8 cellular contexts compared by ENCODE assay signal in genomic region chr22:20979243-20979809, GRCh38. TPM values are rescaled to one million over a fixed set of nuclear protein-coding genes. Genes with fewer than 3 reads are reported as not detected.
DNase-seq lines count a peak whose midpoint lies in the region; ATAC-seq and TF ChIP-seq lines count a peak whose summit lies in the region.

No MANE protein-coding gene starts in this region.

- H3K23me2 ChIP-seq in H9 (ENCODE audit: insufficient read length, low read depth, low read length, poor library complexity, severe bottlenecking) = peaks cover 14% of the 10 kb centered on the region

- H3K18ac ChIP-seq in H9 (ENCODE audit: insufficient read length, low read depth, low read length) = peak overlapping the region; percentile 93

- H3K23ac ChIP-seq in H9 (ENCODE audit: insufficient read length, low read depth, low read length) = no peak overlapping the region

- no peak overlapping the region for H2AK5ac ChIP-seq in H9 (ENCODE audit: insufficient read length, low read length)

- H2BK5ac ChIP-seq in H9 (ENCODE audit: insufficient read length, low read length) = no peak overlapping the region

- no peaks in the 10 kb centered on the region for H3K9me3 ChIP-seq in H9 (ENCODE audit: control insufficient read depth, low read depth, low read length)
- no peaks in the 10 kb centered on the region for H3K9me3 ChIP-seq in esophagus (ENCODE audit: control insufficient read depth in 2 of 2, insufficient read depth in 1 of 2, low read depth in 1 of 2, low read length in 1 of 2)

- no peaks in the 10 kb centered on the region for H3K79me2 ChIP-seq in H9 (ENCODE audit: insufficient read depth, low read length)

- H3K56ac ChIP-seq in H9 (ENCODE audit: insufficient read length, low read depth, low read length) = no peak overlapping the region

- no peak overlapping the region for H3K27ac ChIP-seq in H9 (ENCODE audit: insufficient read length, low read depth, low read length)
- H3K27ac ChIP-seq in esophagus (ENCODE audit: low read depth in 2 of 2, low read length in 1 of 2) = peak overlapping the region in 1 of 2 donors; percentile 26

- POLR2A ChIA-PET in naive thymus-derived CD8-positive, alpha-beta T cell (lab: Charles Lee) = interaction anchor here (4.3 kb wide), 1 partner anchor 23 kb away, joined by 78 read pairs; the partner anchor contains the start of gene THAP7

- peaks cover 0 to 4% of the 10 kb centered on the region in 2 donors for H3K36me3 ChIP-seq in esophagus (ENCODE audit: control insufficient read depth in 2 of 2, insufficient read depth in 2 of 2, low read length in 1 of 2)

- H2AFZ ChIP-seq in H9 (ENCODE audit: low read length) = peak overlapping the region; percentile 34

- no peaks in the 10 kb centered on the region for H4K20me1 ChIP-seq in H9 (ENCODE audit: control insufficient read depth, insufficient read depth, insufficient read length)

- no peak overlapping the region for H2BK120ac ChIP-seq in H9 (ENCODE audit: low read depth, low read length, poor library complexity, severe bottlenecking)

- no peak overlapping the region for H2BK20ac ChIP-seq in H9 (ENCODE audit: low read depth, low read length, poor library complexity, severe bottlenecking)

- H3K4me1 ChIP-seq in H9 (ENCODE audit: insufficient read depth, low read length) = 0 out of 2 replicates have a peak, but pooled peaks cover 2% of the 10 kb centered on the region
- peaks cover 10 to 25% of the 10 kb centered on the region in 2 donors for H3K4me1 ChIP-seq in esophagus (ENCODE audit: control insufficient read depth in 2 of 2, insufficient read depth in 2 of 2, low read length in 1 of 2)

- H3K27me3 ChIP-seq in H9 (ENCODE audit: insufficient read depth, low read length) = no peaks in the 10 kb centered on the region; the same call in 1 of the 2 replicates
- H3K27me3 ChIP-seq in esophagus (ENCODE audit: control insufficient read depth in 1 of 2, insufficient read depth in 2 of 2, low read length in 2 of 2) = no peaks in the 10 kb centered on the region

- no peak for TF ChIP-seq CTCF in H9 (conservative IDR thresholded peaks at IDR 0.05)

- no CpG with 5 or more reads among the region's 39 CpGs for WGBS in H9 (ENCODE audit: extremely low coverage, insufficient read length, low lambda C conversion rate)
- WGBS in esophagus, 2 donors = 13 to 15% methylated on average over 36 to 39 of the region's 39 CpGs

- no peaks in the 10 kb centered on the region for H3K79me1 ChIP-seq in H9 (ENCODE audit: insufficient read depth, low read depth, low read length, poor library complexity, severe bottlenecking)

- peaks cover 57% of the 10 kb centered on the region for H3K27me3 Mint-ChIP-seq in H9 (ENCODE audit: low read depth)
- H3K27me3 Mint-ChIP-seq in naive thymus-derived CD8-positive, alpha-beta T cell = peaks cover 0 to 4% (median 0%) of the 10 kb centered on the region in 5 donors
- peaks cover 4% of the 10 kb centered on the region for H3K27me3 Mint-ChIP-seq in stimulated activated naive CD8-positive, alpha-beta T cell treated with anti-CD3 and anti-CD28 coated beads, Interleukin-15, Interleukin-2, amounts not matched to agents 100 ng/mL and 50 ng/mL, for 24 hours

- peak; percentile 64 to 79 for ATAC-seq in naive thymus-derived CD8-positive, alpha-beta T cell
- no peak for ATAC-seq in GM21717 (IDR thresholded peaks at IDR 0.05; ENCODE audit: unreplicated experiment)
- no peak for ATAC-seq in HG02970 (IDR thresholded peaks at IDR 0.05; ENCODE audit: low FRiP score, unreplicated experiment)

- H4K5ac ChIP-seq in H9 (ENCODE audit: insufficient read length, low read depth, low read length) = peak overlapping the region; percentile 84

- H3K4ac ChIP-seq in H9 (ENCODE audit: low read depth, low read length) = no peak overlapping the region

- no peak overlapping the region for H3T11ph ChIP-seq in H9 (ENCODE audit: low read length)

- H3K4me2 ChIP-seq in H9 (ENCODE audit: insufficient read depth, insufficient read length, low read length) = peak overlapping the region; percentile 42

- peaks cover 4 to 15% (median 7%) of the 10 kb centered on the region in 3 experiments; a peak in 5 of 7 replicates for H3K36me3 Mint-ChIP-seq in H9 (ENCODE audit: insufficient read depth in 1 of 3, low read depth in 3 of 3)
- no peaks in the 10 kb centered on the region for H3K36me3 Mint-ChIP-seq in naive thymus-derived CD8-positive, alpha-beta T cell
- peaks cover 6% of the 10 kb centered on the region for H3K36me3 Mint-ChIP-seq in stimulated activated naive CD8-positive, alpha-beta T cell treated with anti-CD3 and anti-CD28 coated beads, Interleukin-15, Interleukin-2, amounts not matched to agents 100 ng/mL and 50 ng/mL, for 24 hours (ENCODE audit: low read depth)

- no peak overlapping the region for H2BK15ac ChIP-seq in H9 (ENCODE audit: low read depth, low read length)

- no peak overlapping the region for H4K91ac ChIP-seq in H9 (ENCODE audit: insufficient read length, low read depth, low read length)

- peaks cover 28 to 30% of the 10 kb centered on the region in 2 experiments for H3K4me1 Mint-ChIP-seq in H9
- H3K4me1 Mint-ChIP-seq in naive thymus-derived CD8-positive, alpha-beta T cell = peaks cover 28 to 50% (median 49%) of the 10 kb centered on the region in 4 donors
- H3K4me1 Mint-ChIP-seq in stimulated activated naive CD8-positive, alpha-beta T cell treated with anti-CD3 and anti-CD28 coated beads, Interleukin-15, Interleukin-2, amounts not matched to agents 100 ng/mL and 50 ng/mL, for 24 hours (ENCODE audit: low read depth) = peaks cover 46% of the 10 kb centered on the region

- no peak overlapping the region for H4K8ac ChIP-seq in H9 (replicated peaks; ENCODE audit: insufficient read length, low read depth, low read length)

- peak overlapping the region; percentile 80 for H2BK12ac ChIP-seq in H9 (ENCODE audit: insufficient read length, low read depth, low read length)

- peaks cover 13 to 15% of the 10 kb centered on the region in 2 experiments for H3K9me3 Mint-ChIP-seq in H9
- H3K9me3 Mint-ChIP-seq in naive thymus-derived CD8-positive, alpha-beta T cell = peaks cover 0 to 4% (median 0%) of the 10 kb centered on the region in 9 donors
- H3K9me3 Mint-ChIP-seq in stimulated activated naive CD8-positive, alpha-beta T cell treated with anti-CD3 and anti-CD28 coated beads, Interleukin-15, Interleukin-2, amounts not matched to agents 100 ng/mL and 50 ng/mL, for 24 hours = peaks cover 4% of the 10 kb centered on the region

- DNase-seq in H9 = peak; percentile 99
- peak; percentile 57 for DNase-seq in activated T-cell treated with anti-CD3 and anti-CD28 coated beads for 24 hours (ENCODE audit: low read depth)
- peak in 9 of 10 donors; percentile 42 to 83 (median 72) for DNase-seq in naive thymus-derived CD8-positive, alpha-beta T cell
- no peak for DNase-seq in NCI-H187 (lab: John Stamatoyannopoulos, UW)

- H3K9ac ChIP-seq in H9 (ENCODE audit: extremely low read depth, insufficient read length, low read length) = peak overlapping the region; percentile 35

- peak overlapping the region in 2 of 3 experiments; percentile 92 to 97; a peak in 4 of 7 replicates for H3K27ac Mint-ChIP-seq in H9
- peak overlapping the region; percentile 60 to 95 (median 90) for H3K27ac Mint-ChIP-seq in naive thymus-derived CD8-positive, alpha-beta T cell
- peak overlapping the region; percentile 70 for H3K27ac Mint-ChIP-seq in stimulated activated naive CD8-positive, alpha-beta T cell treated with anti-CD3 and anti-CD28 coated beads, Interleukin-15, Interleukin-2, amounts not matched to agents 100 ng/mL and 50 ng/mL, for 24 hours

- H3K4me3 ChIP-seq in esophagus (ENCODE audit: low read depth in 1 of 2, low read length in 2 of 2) = peak overlapping the region; percentile 3 to 16

- H3K4me3 Mint-ChIP-seq in H9 = peak overlapping the region; percentile 49 to 74
- peak overlapping the region; percentile 64 to 86 (median 80) for H3K4me3 Mint-ChIP-seq in naive thymus-derived CD8-positive, alpha-beta T cell
- peak overlapping the region; percentile 62 for H3K4me3 Mint-ChIP-seq in stimulated activated naive CD8-positive, alpha-beta T cell treated with anti-CD3 and anti-CD28 coated beads, Interleukin-15, Interleukin-2, amounts not matched to agents 100 ng/mL and 50 ng/mL, for 24 hours

- peak overlapping the region; percentile 81 for H3K14ac ChIP-seq in H9 (ENCODE audit: insufficient read depth, low read length)

RNA-seq across cellular contexts. Expression of gene LZTR1, which starts 2.8 kb away (rescaled TPM):
- 40.0 and 47.0 TPM in 2 replicates for total RNA-seq in H9 (2021)
- polyA plus RNA-seq in esophagus = 10 to 100 TPM; 21.1 to 39.0 TPM
- 100 to 1,000 TPM in 1 of 2 experiments, 10 to 100 TPM in 1; 92.9 to 103 TPM for total RNA-seq in naive thymus-derived CD8-positive, alpha-beta T cell
- 10 to 100 TPM in 2 of 3 donors, 1 to 10 TPM in 1; 8.6 to 14.5 (median 12.3) TPM for polyA plus RNA-seq in naive thymus-derived CD8-positive, alpha-beta T cell

RNA-seq across cellular contexts. Expression of gene AIFM3, which starts 12.3 kb away (rescaled TPM):
- total RNA-seq in H9 (2021) = 1.9 and 2.3 TPM in 2 replicates
- polyA plus RNA-seq in esophagus = 1 to 10 TPM; 1.1 to 1.7 TPM
- total RNA-seq in naive thymus-derived CD8-positive, alpha-beta T cell = 1 to 10 TPM in 1 of 2 experiments, under 1 TPM in 1; 0.47 to 1.3 TPM
- under 1 TPM; 0.16 to 0.53 (median 0.32) TPM for polyA plus RNA-seq in naive thymus-derived CD8-positive, alpha-beta T cell

RNA-seq across cellular contexts. Expression of gene THAP7, which starts 22.6 kb away (rescaled TPM):
- 23.3 and 24.6 TPM in 2 replicates for total RNA-seq in H9 (2021)
- polyA plus RNA-seq in esophagus = 10 to 100 TPM; 21.0 to 28.2 TPM
- total RNA-seq in naive thymus-derived CD8-positive, alpha-beta T cell = 10 to 100 TPM; 68.5 to 70.5 TPM
- polyA plus RNA-seq in naive thymus-derived CD8-positive, alpha-beta T cell = 10 to 100 TPM; 31.7 to 55.5 (median 41.1) TPM

RNA-seq across cellular contexts. Expression of gene P2RX6, which starts 35.6 kb away (rescaled TPM):
- not detected in 2 replicates for total RNA-seq in H9 (2021)
- under 1 TPM; 0.16 to 0.29 TPM for polyA plus RNA-seq in esophagus
- total RNA-seq in naive thymus-derived CD8-positive, alpha-beta T cell = 1 to 10 TPM; 2.7 to 4.5 TPM
- polyA plus RNA-seq in naive thymus-derived CD8-positive, alpha-beta T cell = 1 to 10 TPM in 1 of 3 donors, under 1 TPM in 2; 0.25 to 1.1 (median 0.74) TPM

RNA-seq across cellular contexts. Expression of gene SLC7A4, which starts 53.0 kb away (rescaled TPM):
- 0.09 and 0.22 TPM in 2 replicates for total RNA-seq in H9 (2021)
- 1 to 10 TPM; 4.0 to 4.5 TPM for polyA plus RNA-seq in esophagus
- 1 to 10 TPM in 1 of 2 experiments, under 1 TPM in 1; 0.69 to 1.3 TPM for total RNA-seq in naive thymus-derived CD8-positive, alpha-beta T cell
- 1 to 10 TPM in 2 of 3 donors, under 1 TPM in 1; 0.99 to 1.4 (median 1.2) TPM for polyA plus RNA-seq in naive thymus-derived CD8-positive, alpha-beta T cell

Comparison
In these comparisons a context has a peak if more than half of its experiments do, and no peak if none do; other contexts are left out.
1. DNase-seq: peak in H9 (single experiment), activated T-cell treated with anti-CD3 and anti-CD28 coated beads for 24 hours (single experiment) and naive thymus-derived CD8-positive, alpha-beta T cell (9 of 10); none in NCI-H187 (0 of 2).
2. ATAC-seq: peak in naive thymus-derived CD8-positive, alpha-beta T cell (2 of 2); none in GM21717 (single experiment) and HG02970 (single experiment).
3. Peak in every context shown above with its lines, with median percentiles within 50 percentile points of each other: H3K27ac Mint-ChIP-seq and H3K4me3 Mint-ChIP-seq.